ENCODE assay signal across 15 cellular contexts in the genomic region with DNA sequence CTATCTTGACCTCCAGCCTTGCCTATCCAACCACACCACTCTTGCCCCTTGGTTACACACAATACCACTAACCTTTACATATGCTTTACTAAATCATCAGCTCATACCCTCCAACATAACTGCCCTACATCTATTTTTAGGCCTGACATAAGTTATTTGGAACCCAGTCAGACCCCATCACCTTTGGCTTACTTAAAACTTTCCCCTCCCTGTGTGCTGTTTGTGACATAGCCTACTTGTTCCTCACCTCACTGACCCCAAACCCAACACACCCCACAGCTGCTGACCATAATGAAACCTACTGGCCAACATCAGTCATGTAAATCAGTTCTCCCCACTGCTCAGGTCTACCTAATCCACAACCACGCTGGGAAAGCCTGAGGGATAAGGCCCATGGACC. TPM values are rescaled to one million over a fixed set of nuclear protein-coding genes. Genes with fewer than 3 reads are reported as not detected.
DNase-seq lines count a peak whose midpoint lies in the region; ATAC-seq lines count a peak whose summit lies in the region.
"Had no signal": no experiment of that assay in that cellular context is flagged by ENCODE, and none has a peak within 500 bp of the region (broad histone marks: within the 10 kb centered on the region; RNA-seq: fewer than 3 reads in every experiment).

No MANE protein-coding gene starts in this region.

- H2BK12ac ChIP-seq in trophoblast cell (ENCODE audit: low read length): no peak overlapping the region

- H3K36me3 ChIP-seq in BLaER1 treated with 17β-estradiol and CSF1 and Interleukin-3, amounts not matched to agents 10 nM and 100 nM: peaks cover 75 to 85% (median 80%) of the 10 kb centered on the region in 11 experiments
- peaks cover 5 to 26% of the 10 kb centered on the region in 2 experiments for H3K36me3 ChIP-seq in trophoblast cell (ENCODE audit: control insufficient read depth in 1 of 2, insufficient read depth in 2 of 2, low read length in 2 of 2)

- H4K12ac ChIP-seq in trophoblast cell (ENCODE audit: low read depth, low read length): no peak overlapping the region

- 96% methylated on average over 1 of the region's 1 CpG for WGBS in right cardiac atrium
- WGBS in trophoblast cell (ENCODE audit: extremely low coverage, insufficient coverage, insufficient read length): no CpG with 5 or more reads among the region's 1 CpG

- H3K18ac ChIP-seq in trophoblast cell (ENCODE audit: low read length): no peak overlapping the region

- peak overlapping the region in 6 of 11 experiments; percentile 17 to 46 (median 36); a peak in 7 of 22 replicates for H3K9ac ChIP-seq in BLaER1 treated with 17β-estradiol and CSF1 and Interleukin-3, amounts not matched to agents 10 nM and 100 nM
- no peak overlapping the region for H3K9ac ChIP-seq in trophoblast cell (ENCODE audit: low read length)

- H3K27ac ChIP-seq in right cardiac atrium (ENCODE audit: low read length) (no peak overlapping the region), trophoblast cell (ENCODE audit: low read depth, low read length) (no peak overlapping the region)
- H3K27ac ChIP-seq in BLaER1 treated with 17β-estradiol and CSF1 and Interleukin-3, amounts not matched to agents 10 nM and 100 nM: peak overlapping the region in 7 of 11 experiments; percentile 2 to 56 (median 31); a peak in 12 of 22 replicates

- H4K91ac ChIP-seq in trophoblast cell (ENCODE audit: low read depth, low read length): no peak overlapping the region

- no peak overlapping the region for H3K14ac ChIP-seq in trophoblast cell (ENCODE audit: low read length)

- H3K27me3 Mint-ChIP-seq in effector memory CD8-positive, alpha-beta T cell: no peaks in the 10 kb centered on the region
- H3K27me3 Mint-ChIP-seq: B cell, IgD-negative memory B cell had no signal

- H4K8ac ChIP-seq in trophoblast cell (ENCODE audit: low read depth, low read length): no peak overlapping the region

- ATAC-seq in Right ventricle myocardium superior (ENCODE audit: poor library complexity): peak; percentile 10
- ATAC-seq in right cardiac atrium: no peak
- no peak for ATAC-seq in effector memory CD8-positive, alpha-beta T cell (replicated peaks)
- ATAC-seq in GM21423 (IDR thresholded peaks at IDR 0.05; ENCODE audit: unreplicated experiment): no peak
- ATAC-seq: CD8-positive, alpha-beta T cell had no signal

- no peaks in the 10 kb centered on the region for H3K4me1 ChIP-seq in right cardiac atrium (ENCODE audit: control insufficient read depth, insufficient read depth, low read length)
- H3K4me1 ChIP-seq in BLaER1 treated with 17β-estradiol and CSF1 and Interleukin-3, amounts not matched to agents 10 nM and 100 nM: peaks cover 17 to 49% (median 39%) of the 10 kb centered on the region in 10 experiments
- H3K4me1 ChIP-seq in trophoblast cell (ENCODE audit: control insufficient read depth in 1 of 2, insufficient read depth in 2 of 2, low read length in 2 of 2): peaks cover 3 to 6% of the 10 kb centered on the region in 2 experiments
- H3K4me1 ChIP-seq: Caco-2 had no signal

- no peak overlapping the region for H2BK120ac ChIP-seq in trophoblast cell (ENCODE audit: insufficient read depth, low read length, poor library complexity)

- H3K27ac Mint-ChIP-seq in effector memory CD8-positive, alpha-beta T cell: peak overlapping the region; percentile 53 to 73
- H3K27ac Mint-ChIP-seq: B cell; CD8-positive, alpha-beta T cell; H9 had no signal

- H3K4me2 ChIP-seq in BLaER1 treated with 17β-estradiol and CSF1 and Interleukin-3, amounts not matched to agents 10 nM and 100 nM: peak overlapping the region in 9 of 11 experiments; percentile 1 to 74 (median 58); a peak in 16 of 22 replicates
- H3K4me2 ChIP-seq in trophoblast cell (ENCODE audit: low read length): no peak overlapping the region

- no peaks in the 10 kb centered on the region for H3K79me2 ChIP-seq in trophoblast cell (ENCODE audit: control insufficient read depth, insufficient read depth, low read length, poor library complexity)

- H3K9me3 Mint-ChIP-seq in effector memory CD8-positive, alpha-beta T cell: no peaks in the 10 kb centered on the region
- H3K9me3 Mint-ChIP-seq: CD8-positive, alpha-beta T cell had no signal

- peaks cover 31 to 57% of the 10 kb centered on the region in 2 donors for H3K4me1 Mint-ChIP-seq in effector memory CD8-positive, alpha-beta T cell (ENCODE audit: low read depth in 2 of 2)

- no peak overlapping the region for H2AFZ ChIP-seq in trophoblast cell (ENCODE audit: insufficient read depth, low read length, poor library complexity)

- H2BK5ac ChIP-seq in trophoblast cell (ENCODE audit: low read depth, low read length, poor library complexity): no peak overlapping the region

- H3K23ac ChIP-seq in trophoblast cell (ENCODE audit: low read length): peak overlapping the region; percentile 67

- H3K4ac ChIP-seq in trophoblast cell (ENCODE audit: low read depth, low read length): no peak overlapping the region

- peaks cover 2% of the 10 kb centered on the region for H3K79me1 ChIP-seq in trophoblast cell (ENCODE audit: low read length)

- peaks cover 0 to 60% (median 17%) of the 10 kb centered on the region in 11 experiments; a peak in 10 of 22 replicates for H4K20me1 ChIP-seq in BLaER1 treated with 17β-estradiol and CSF1 and Interleukin-3, amounts not matched to agents 10 nM and 100 nM

- H3K36me3 Mint-ChIP-seq in effector memory CD8-positive, alpha-beta T cell (ENCODE audit: insufficient read depth): peaks cover 39% of the 10 kb centered on the region

- H3K4me3 ChIP-seq in right cardiac atrium (ENCODE audit: low read length) (no peak overlapping the region), trophoblast cell (ENCODE audit: low read depth, low read length) (no peak overlapping the region)
- H3K4me3 ChIP-seq in BLaER1 treated with 17β-estradiol and CSF1 and Interleukin-3, amounts not matched to agents 10 nM and 100 nM: peak overlapping the region in 1 of 10 experiments; percentile 25; a peak in 1 of 20 replicates

- no peaks in the 10 kb centered on the region for H3K27me3 ChIP-seq in right cardiac atrium (ENCODE audit: control insufficient read depth, insufficient read depth)
- no peaks in the 10 kb centered on the region for H3K27me3 ChIP-seq in BLaER1 treated with 17β-estradiol and CSF1 and Interleukin-3, amounts not matched to agents 10 nM and 100 nM
- no peaks in the 10 kb centered on the region for H3K27me3 ChIP-seq in trophoblast cell (ENCODE audit: insufficient read depth, low read length)

- no peak overlapping the region for H3K4me3 Mint-ChIP-seq in effector memory CD8-positive, alpha-beta T cell
- H3K4me3 Mint-ChIP-seq: B cell; CD14-positive monocyte; CD8-positive, alpha-beta T cell; H9 had no signal

- intact Hi-C loops in Right ventricle myocardium superior (cut with DNase I) (no loop called here), right cardiac atrium (cut with DNase I) (loop anchor here in 1 of 4 donors (5.0 kb wide), 1 partner anchor 223 kb away; no protein-coding TSS in a partner anchor)

- no peak overlapping the region for H2AK5ac ChIP-seq in trophoblast cell (ENCODE audit: low read length)

- H3K9me3 ChIP-seq in right cardiac atrium (ENCODE audit: control insufficient read depth, low read length): peaks cover under 1% of the 10 kb centered on the region
- peaks cover 0 to 15% (median 6%) of the 10 kb centered on the region in 11 experiments; a peak in 18 of 22 replicates for H3K9me3 ChIP-seq in BLaER1 treated with 17β-estradiol and CSF1 and Interleukin-3, amounts not matched to agents 10 nM and 100 nM (replicated peaks in 1 of 11)
- no peaks in the 10 kb centered on the region for H3K9me3 ChIP-seq in trophoblast cell (ENCODE audit: insufficient read depth, low read depth, low read length)
- H3K9me3 ChIP-seq: Caco-2 had no signal

- DNase-seq in Right ventricle myocardium superior (no peak), right cardiac atrium (no peak), trophoblast cell (no peak), D341Med (ENCODE audit: low spot score) (no peak)
- no peak for DNase-seq in effector memory CD8-positive, alpha-beta T cell
- DNase-seq: Caco-2; CD8-positive, alpha-beta T cell; DMS53; GOT3; H9 had no signal

RNA-seq across cellular contexts. Expression of gene ZNF266, which starts 4.9 kb away (rescaled TPM):
- total RNA-seq in Right ventricle myocardium superior (10.4 TPM), right cardiac atrium (10 to 100 TPM in 3 of 4 donors, 1 to 10 TPM in 1; 9.4 to 12.9 (median 11.5) TPM)
- 10.5 TPM for polyA plus RNA-seq in right cardiac atrium
- polyA plus RNA-seq in trophoblast cell (2013): 15.5 and 15.9 TPM in 2 replicates

Comparison
In these comparisons a context has a peak if more than half of its experiments do, and no peak if none do; other contexts are left out.
1. H3K27ac ChIP-seq: peak in BLaER1 treated with 17β-estradiol and CSF1 and Interleukin-3, amounts not matched to agents 10 nM and 100 nM (7 of 11); none in right cardiac atrium (single experiment) and trophoblast cell (single experiment).